35 cellular contexts compared by ENCODE assay signal in genomic region chr4:112700679-112701078, GRCh38.
"Had no signal": no experiment of that assay in that cellular context is flagged by ENCODE, and none has a peak within 500 bp of the region (broad histone marks: within the 10 kb centered on the region; RNA-seq: fewer than 3 reads in every experiment).

No MANE protein-coding gene starts in this region.

- H3K9me3 ChIP-seq: MG63 had no signal

- H3K4me3 ChIP-seq: MG63 had no signal

- DNase-seq: Karpas-422, Kasumi-1, MG63, MM.1S, MV-4-11, NCI-H1048, NCI-H1092, NCI-H1092 treated with DMSO at 0.1 percent for 48 hours, NCI-H1105, NCI-H1105 treated with DMSO at 0.1 percent for 48 hours, NCI-H1417, NCI-H1417 treated with DMSO at 0.1 percent for 48 hours, NCI-H1436, NCI-H1436 treated with DMSO at 0.1 percent for 48 hours, NCI-H146, NCI-H1694, NCI-H1694 treated with DMSO at 0.1 percent for 48 hours, NCI-H187, NCI-H187 treated with DMSO at 0.1 percent for 48 hours, NCI-H1930, NCI-H2029, NCI-H2029 treated with DMSO at 0.1 percent for 48 hours, NCI-H2081, NCI-H2081 treated with DMSO at 0.1 percent for 48 hours, NCI-H2107, NCI-H2171, NCI-H2171 treated with DMSO at 0.1 percent for 48 hours, NCI-H2227 treated with DMSO at 0.1 percent for 48 hours, NCI-H226, NCI-H345, NCI-H446, NCI-H446 treated with DMSO at 0.1 percent for 48 hours, NCI-H510A, NCI-H510A treated with DMSO at 0.1 percent for 48 hours, NCI-H524 had no signal

- H3K36me3 ChIP-seq: MG63 had no signal
